Comparison of ENCODE assay signal across 22 cellular contexts in the genomic region with DNA sequence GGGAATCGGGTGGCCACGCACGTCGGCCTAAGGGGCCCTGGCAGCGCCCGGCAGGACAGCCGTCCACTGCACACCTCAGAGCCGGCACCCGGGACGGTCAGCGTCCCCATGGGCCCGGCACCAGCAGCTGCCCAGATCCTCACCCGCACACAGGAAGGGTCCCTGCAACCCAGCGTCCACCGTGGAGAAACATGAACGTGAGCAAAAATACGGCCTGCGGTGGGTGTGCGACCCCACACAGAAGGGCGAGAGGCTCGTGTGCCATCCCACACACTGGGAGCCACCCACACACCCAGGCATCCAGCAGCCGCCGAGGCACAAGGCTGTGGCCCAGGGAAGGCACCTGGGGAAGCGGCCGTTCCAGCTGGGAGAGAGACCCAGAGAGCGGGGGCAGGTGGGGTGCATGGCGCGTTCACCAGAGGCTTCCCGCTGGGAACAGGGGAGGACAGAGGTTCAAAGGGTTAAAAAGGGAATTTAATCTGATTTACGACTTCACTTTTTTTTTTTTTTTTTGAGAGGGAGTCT. TPM values are rescaled to one million over a fixed set of nuclear protein-coding genes. Genes with fewer than 3 reads are reported as not detected.
A peak's percentile ranks its signal among the peaks of the same experiment; 100 is the strongest.
DNase-seq lines count a peak whose midpoint lies in the region; ATAC-seq and TF ChIP-seq lines count a peak whose summit lies in the region.
"Had no signal": no experiment of that assay in that cellular context is flagged by ENCODE, and none has a peak within 500 bp of the region (broad histone marks: within the 10 kb centered on the region; RNA-seq: fewer than 3 reads in every experiment).

No MANE protein-coding gene starts in this region.

- H3K4me1 ChIP-seq in mesenchymal stem cell (ENCODE audit: control insufficient read depth, insufficient read depth, low read depth, low read length), result peaks cover 87% of the 10 kb centered on the region
- peaks cover 60 to 88% (median 70%) of the 10 kb centered on the region in 4 donors for H3K4me1 ChIP-seq in transverse colon

- TF ChIP-seq EP300 in transverse colon (IDR thresholded peaks at IDR 0.05; ENCODE audit: low read depth), result no peak

- H3K36me3 ChIP-seq in mesenchymal stem cell (ENCODE audit: control insufficient read depth in 1 of 2, insufficient read depth in 2 of 2, low read depth in 1 of 2, low read length in 2 of 2) (peaks cover 0 to 11% of the 10 kb centered on the region in 2 experiments), transverse colon (no peaks in the 10 kb centered on the region)
- H3K36me3 ChIP-seq: ovary had no signal

- ATAC-seq in activated T-cell treated with anti-CD3 and anti-CD28 coated beads, Interleukin-2, amount 50 U/mL, for 72 hours (replicated peaks in 1 of 2), result no peak
- ATAC-seq in activated B cell treated with CpG ODN at 0.5 μM for 24 hours (ENCODE audit: low read depth) (no peak), HG03159 (IDR thresholded peaks at IDR 0.05; ENCODE audit: unreplicated experiment) (no peak), HG02870 (IDR thresholded peaks at IDR 0.05; ENCODE audit: unreplicated experiment) (no peak)
- ATAC-seq: activated CD4-positive, CD25-positive, alpha-beta regulatory T cell treated with anti-CD3 and anti-CD28 coated beads, Interleukin-2, amount 50 U/mL, for 24 hours had no signal

- H2BK5ac ChIP-seq in mesenchymal stem cell (ENCODE audit: low read depth, low read length, poor library complexity, severe bottlenecking), result no peak overlapping the region

- no peak overlapping the region for H2BK15ac ChIP-seq in mesenchymal stem cell (ENCODE audit: low read depth, poor library complexity, severe bottlenecking)

- H3K4me3 ChIP-seq in mesenchymal stem cell (ENCODE audit: insufficient read depth in 1 of 2, low read depth in 1 of 2, low read length in 2 of 2), result no peak overlapping the region
- H3K4me3 ChIP-seq in transverse colon, result no peak overlapping the region
- H3K4me3 ChIP-seq: ovary had no signal

- H3K79me1 ChIP-seq in mesenchymal stem cell (replicated peaks; ENCODE audit: low read length, poor library complexity, severe bottlenecking), result peaks cover 13% of the 10 kb centered on the region

- H3K36me3 Mint-ChIP-seq in activated T-cell treated with anti-CD3 and anti-CD28 coated beads, Interleukin-2, amount 50 U/mL, for 72 hours (ENCODE audit: insufficient read depth in 2 of 2), result no peaks in the 10 kb centered on the region
- peaks cover 3% of the 10 kb centered on the region for H3K36me3 Mint-ChIP-seq in activated B cell treated with CpG ODN at 0.5 μM for 24 hours (ENCODE audit: low read depth)
- H3K36me3 Mint-ChIP-seq: brain had no signal

- in situ Hi-C loops in transverse colon (cut with MboI; ENCODE audit: low pct_ligation_motif_present in 1 of 4, low pct_unique_long_range_greater_than_20kb in 1 of 4, low sequenced_read_pairs in 3 of 4), result no loop called here

- CTCF ChIA-PET in activated B cell treated with CpG ODN at 0.5 μM for 24 hours (lab: Charles Lee), result interaction anchor here (1.0 to 3.8 kb wide), 2 partner anchors 41 to 42 kb away, joined by 6 to 45 read pairs; no protein-coding TSS in a partner anchor

- H3K4me2 ChIP-seq in mesenchymal stem cell (ENCODE audit: low read length, poor library complexity, severe bottlenecking), result no peak overlapping the region

- H3K27ac Mint-ChIP-seq in activated T-cell treated with anti-CD3 and anti-CD28 coated beads, Interleukin-2, amount 50 U/mL, for 72 hours, result peak overlapping the region; percentile 12
- H3K27ac Mint-ChIP-seq in activated B cell treated with CpG ODN at 0.5 μM for 24 hours, result peak overlapping the region; percentile 30

- no peak for DNase-seq in activated T-cell treated with anti-CD3 and anti-CD28 coated beads, Interleukin-2, amount 50 U/mL, for 72 hours
- no peak for DNase-seq in activated T-cell treated with anti-CD3 and anti-CD28 coated beads, Interleukin-2, amount 50 U/mL, for 48 hours
- DNase-seq in activated B cell treated with CpG ODN at 0.5 μM for 24 hours (no peak), mesenchymal stem cell (no peak), transverse colon (no peak), NOMO-1 (lab: John Stamatoyannopoulos, UW; ENCODE audit: unreplicated experiment in 2 of 2) (no peak)
- DNase-seq: ACHN; activated effector memory CD4-positive, alpha-beta T cell treated with anti-CD3 and anti-CD28 coated beads, Interleukin-2, amount 50 U/mL, for 16 hours; DMS153; effector memory CD4-positive, alpha-beta T cell; HCEC 1CT; KBM-7; kidney glomerular epithelial cell; mammary epithelial cell; NCI-H1694; NCI-H2171 treated with DMSO at 0.1 percent for 48 hours had no signal

- H3K27me3 Mint-ChIP-seq in activated T-cell treated with anti-CD3 and anti-CD28 coated beads, Interleukin-2, amount 50 U/mL, for 72 hours (ENCODE audit: low read depth), result no peaks in the 10 kb centered on the region
- no peaks in the 10 kb centered on the region for H3K27me3 Mint-ChIP-seq in activated B cell treated with CpG ODN at 0.5 μM for 24 hours

- no peak overlapping the region for H4K91ac ChIP-seq in mesenchymal stem cell (ENCODE audit: low read length)

- H4K8ac ChIP-seq in mesenchymal stem cell (ENCODE audit: low read length), result no peak overlapping the region

- no peak overlapping the region for H2BK120ac ChIP-seq in mesenchymal stem cell (ENCODE audit: low read depth, low read length)

- H3K27me3 ChIP-seq in mesenchymal stem cell (ENCODE audit: control insufficient read depth in 1 of 2, insufficient read depth in 1 of 2, low read length in 2 of 2) (no peaks in the 10 kb centered on the region), transverse colon (no peaks in the 10 kb centered on the region)
- H3K27me3 ChIP-seq: ovary had no signal

- H3K9ac ChIP-seq in mesenchymal stem cell (ENCODE audit: low read length), result no peak overlapping the region

- intact Hi-C loops in activated B cell treated with CpG ODN at 0.5 μM for 24 hours (cut with micrococcal nuclease) (no loop called here), transverse colon (cut with DNase I; ENCODE audit: low total_unique reads) (no loop called here)

- peak overlapping the region in 1 of 2 donors; percentile 31 for H3K4me3 Mint-ChIP-seq in activated T-cell treated with anti-CD3 and anti-CD28 coated beads, Interleukin-2, amount 50 U/mL, for 72 hours
- no peak overlapping the region for H3K4me3 Mint-ChIP-seq in activated B cell treated with CpG ODN at 0.5 μM for 24 hours
- H3K4me3 Mint-ChIP-seq: brain, CD14-positive monocyte had no signal

- H3K27ac ChIP-seq in mesenchymal stem cell (ENCODE audit: low read length, poor library complexity, severe bottlenecking), result no peak overlapping the region
- H3K27ac ChIP-seq in transverse colon, result peak overlapping the region; percentile 90 to 97 (median 94)
- H3K27ac ChIP-seq: ovary had no signal

- POLR2A ChIA-PET in activated B cell treated with CpG ODN at 0.5 μM for 24 hours (lab: Charles Lee), result interaction anchor here (1.4 kb wide), 1 partner anchor 33 kb away, joined by 5 read pairs; no protein-coding TSS in a partner anchor

- no peak overlapping the region for H3K14ac ChIP-seq in mesenchymal stem cell (ENCODE audit: low read length in 2 of 2)

- H2BK12ac ChIP-seq in mesenchymal stem cell (ENCODE audit: low read length in 2 of 2), result peak overlapping the region in 1 of 2 experiments; percentile 68

- TF ChIP-seq POLR2A in transverse colon (IDR thresholded peaks at IDR 0.05), result no peak

- no peaks in the 10 kb centered on the region for H3K9me3 Mint-ChIP-seq in activated T-cell treated with anti-CD3 and anti-CD28 coated beads, Interleukin-2, amount 50 U/mL, for 72 hours
- no peaks in the 10 kb centered on the region for H3K9me3 Mint-ChIP-seq in activated B cell treated with CpG ODN at 0.5 μM for 24 hours
- H3K9me3 Mint-ChIP-seq: brain, CD14-positive monocyte had no signal

- H2AFZ ChIP-seq in mesenchymal stem cell (ENCODE audit: low read depth, low read length), result no peak overlapping the region

- H3K4me1 Mint-ChIP-seq in activated T-cell treated with anti-CD3 and anti-CD28 coated beads, Interleukin-2, amount 50 U/mL, for 72 hours (ENCODE audit: low read depth), result peaks cover 50% of the 10 kb centered on the region
- H3K4me1 Mint-ChIP-seq in activated B cell treated with CpG ODN at 0.5 μM for 24 hours, result peaks cover 60% of the 10 kb centered on the region

- H3K18ac ChIP-seq in mesenchymal stem cell (ENCODE audit: low read depth in 1 of 2, low read length in 2 of 2), result no peak overlapping the region

- H2AK5ac ChIP-seq in mesenchymal stem cell (ENCODE audit: low read length, severe bottlenecking), result peak overlapping the region; percentile 12

- H3K9me3 ChIP-seq in mesenchymal stem cell (ENCODE audit: control insufficient read depth, low read length) (no peaks in the 10 kb centered on the region), transverse colon (no peaks in the 10 kb centered on the region)
- H3K9me3 ChIP-seq: ovary had no signal

- 92% methylated on average over 30 of the region's 30 CpGs for WGBS in mesenchymal stem cell
- 86% methylated on average over 29 of the region's 30 CpGs; no CpG with 5 or more reads in 1 of the 2 donors for WGBS in transverse colon (ENCODE audit: low coverage in 1 of 2), 2 donors

- no peak overlapping the region for H3K4ac ChIP-seq in mesenchymal stem cell (ENCODE audit: low read depth in 1 of 2, low read length in 2 of 2)

- H3K23ac ChIP-seq in mesenchymal stem cell (ENCODE audit: low read length in 2 of 2), result no peak overlapping the region

- TF ChIP-seq CTCF in activated B cell treated with CpG ODN at 0.5 μM for 24 hours (IDR thresholded peaks at IDR 0.05) (no peak), transverse colon (IDR thresholded peaks at IDR 0.05) (no peak)

RNA-seq across cellular contexts. Expression of a gene that starts 6.4 kb away (rescaled TPM):
- total RNA-seq in activated T-cell treated with anti-CD3 and anti-CD28 coated beads, Interleukin-2, amount 50 U/mL, for 72 hours, result 100 to 1,000 TPM in 1 of 2 donors, 10 to 100 TPM in 1; 94.1 to 141 TPM
- total RNA-seq in activated B cell treated with CpG ODN at 0.5 μM for 24 hours (75.2 and 85.9 TPM in 2 replicates), transverse colon (100 to 1,000 TPM; 133 to 546 (median 179) TPM)
- 112 TPM for polyA plus RNA-seq in mesenchymal stem cell (2013, experiment 1 of 2)
- 108 TPM for polyA plus RNA-seq in mesenchymal stem cell (2013, experiment 2 of 2)

RNA-seq across cellular contexts. Expression of a gene that starts 25.0 kb away (rescaled TPM):
- 100 to 1,000 TPM; 167 to 172 TPM for total RNA-seq in activated T-cell treated with anti-CD3 and anti-CD28 coated beads, Interleukin-2, amount 50 U/mL, for 72 hours
- total RNA-seq in activated B cell treated with CpG ODN at 0.5 μM for 24 hours, result 4.3 and 5.5 TPM in 2 replicates
- polyA plus RNA-seq in mesenchymal stem cell (2013, experiment 1 of 2), result 3.1 TPM
- 3.0 TPM for polyA plus RNA-seq in mesenchymal stem cell (2013, experiment 2 of 2)
- 10 to 100 TPM in 1 of 4 donors, 1 to 10 TPM in 2, not detected in 1; 3.8 to 12.5 (median 6.7) TPM for total RNA-seq in transverse colon

RNA-seq across cellular contexts. Expression of a gene that starts 33.1 kb away (rescaled TPM):
- 100 to 1,000 TPM; 116 to 139 TPM for total RNA-seq in activated T-cell treated with anti-CD3 and anti-CD28 coated beads, Interleukin-2, amount 50 U/mL, for 72 hours
- 198 and 209 TPM in 2 replicates for total RNA-seq in activated B cell treated with CpG ODN at 0.5 μM for 24 hours
- polyA plus RNA-seq in mesenchymal stem cell (2013, experiment 1 of 2), result 157 TPM
- polyA plus RNA-seq in mesenchymal stem cell (2013, experiment 2 of 2), result 164 TPM
- 100 to 1,000 TPM in 2 of 4 donors, 10 to 100 TPM in 2; 81.6 to 221 (median 149) TPM for total RNA-seq in transverse colon

Comparison
In these comparisons a context has a peak if more than half of its experiments do, and no peak if none do; other contexts are left out.
1. RNA of a gene that starts 25.0 kb away (total RNA-seq): 167 to 172 TPM in activated T-cell treated with anti-CD3 and anti-CD28 coated beads, Interleukin-2, amount 50 U/mL, for 72 hours; 3.8 to 12.5 TPM in transverse colon and 4.3 to 5.5 TPM in activated B cell treated with CpG ODN at 0.5 μM for 24 hours; every median in the first group is over 10 times any median in the second.